ENCODE assay signal across 11 cellular contexts in the genomic region with DNA sequence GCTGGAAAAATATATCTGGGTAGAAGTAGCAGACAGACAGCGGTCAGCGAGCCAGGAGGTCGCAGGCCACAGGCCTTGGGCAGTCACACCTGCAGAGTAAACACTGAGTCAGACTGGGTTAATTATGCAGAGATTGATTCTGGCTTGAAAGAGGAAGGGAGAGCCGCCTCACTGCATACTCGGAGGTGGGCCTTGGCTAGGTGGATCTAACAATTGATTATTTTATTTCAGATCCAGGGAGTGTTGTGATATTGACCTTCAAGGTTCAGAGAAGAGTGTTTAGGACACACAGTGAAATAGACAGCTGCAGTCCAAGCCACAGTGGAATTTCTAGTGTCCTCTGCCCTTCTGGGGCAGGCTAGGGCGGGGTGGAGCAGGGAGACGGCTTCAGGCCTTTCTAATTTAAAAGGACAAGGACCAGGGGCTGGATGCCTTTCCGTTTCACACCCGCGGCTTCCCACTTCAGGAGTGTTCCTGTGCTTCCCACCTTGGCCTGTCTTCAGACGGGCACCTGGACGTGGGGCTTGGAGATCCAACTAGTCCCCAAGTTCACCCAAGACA.
DNase-seq lines count a peak whose midpoint lies in the region; ATAC-seq, FAIRE-seq and TF ChIP-seq lines count a peak whose summit lies in the region.
"Had no signal": no experiment of that assay in that cellular context is flagged by ENCODE, and none has a peak within 500 bp of the region (broad histone marks: within the 10 kb centered on the region; RNA-seq: fewer than 3 reads in every experiment).

No MANE protein-coding gene starts in this region.

- H2BK15ac ChIP-seq in mesenchymal stem cell (ENCODE audit: low read depth, poor library complexity, severe bottlenecking), result no peak overlapping the region

- H3K79me1 ChIP-seq in mesenchymal stem cell (replicated peaks; ENCODE audit: low read length, poor library complexity, severe bottlenecking), result no peaks in the 10 kb centered on the region

- peaks cover 32 to 59% of the 10 kb centered on the region in 2 experiments for H3K27me3 ChIP-seq in mesenchymal stem cell (ENCODE audit: control insufficient read depth in 1 of 2, insufficient read depth in 1 of 2, low read length in 2 of 2)
- no peaks in the 10 kb centered on the region for H3K27me3 ChIP-seq in psoas muscle (ENCODE audit: insufficient read depth in 3 of 3, low read length in 2 of 3)
- H3K27me3 ChIP-seq: breast epithelium had no signal

- peak overlapping the region in 1 of 2 experiments; percentile 31 for H2BK12ac ChIP-seq in mesenchymal stem cell (ENCODE audit: low read length in 2 of 2)

- H2AFZ ChIP-seq in mesenchymal stem cell (ENCODE audit: low read depth, low read length), result no peak overlapping the region

- H3K27ac ChIP-seq in mesenchymal stem cell (ENCODE audit: low read length, poor library complexity, severe bottlenecking) (no peak overlapping the region), psoas muscle (no peak overlapping the region)
- H3K27ac ChIP-seq: breast epithelium had no signal

- H3K18ac ChIP-seq in mesenchymal stem cell (ENCODE audit: low read depth in 1 of 2, low read length in 2 of 2), result no peak overlapping the region

- no peak overlapping the region for H3K4ac ChIP-seq in mesenchymal stem cell (ENCODE audit: low read depth in 1 of 2, low read length in 2 of 2)

- H4K91ac ChIP-seq in mesenchymal stem cell (ENCODE audit: low read length), result no peak overlapping the region

- H3K36me3 ChIP-seq in mesenchymal stem cell (ENCODE audit: control insufficient read depth in 1 of 2, insufficient read depth in 2 of 2, low read depth in 1 of 2, low read length in 2 of 2), result no peaks in the 10 kb centered on the region
- no peaks in the 10 kb centered on the region for H3K36me3 ChIP-seq in psoas muscle (ENCODE audit: insufficient read depth in 1 of 2, low read depth in 1 of 2)
- H3K36me3 ChIP-seq: breast epithelium had no signal

- no peak for FAIRE-seq in GM19239 (lab: Jason Lieb, UNC)

- H3K4me3 ChIP-seq in LNCaP clone FGC (ENCODE audit: low read depth, low read length), result no peak overlapping the region
- no peak overlapping the region for H3K4me3 ChIP-seq in mesenchymal stem cell (ENCODE audit: insufficient read depth in 1 of 2, low read depth in 1 of 2, low read length in 2 of 2)
- H3K4me3 ChIP-seq in psoas muscle, result no peak overlapping the region
- H3K4me3 ChIP-seq: breast epithelium had no signal

- TF ChIP-seq CTCF in LNCaP clone FGC (IDR thresholded peaks at IDR 0.05; ENCODE audit: control insufficient read depth, extremely low read depth, insufficient read depth), result no peak
- TF ChIP-seq CTCF in psoas muscle (IDR thresholded peaks at IDR 0.05), result no peak

- 56% methylated on average over 12 of the region's 12 CpGs for WGBS in mesenchymal stem cell
- WGBS in psoas muscle, 3 donors, result 75 to 81% (median 78%) methylated on average over 12 of the region's 12 CpGs

- H3K14ac ChIP-seq in mesenchymal stem cell (ENCODE audit: low read length in 2 of 2), result no peak overlapping the region

- H3K27me3 Mint-ChIP-seq in dendritic cell treated with granulocyte-macrophage colony-stimulating factor and Interleukin-4, amounts not matched to agents 40 ng/mL and 50 ng/mL, for 4 days, result peaks cover 5% of the 10 kb centered on the region

- no peaks in the 10 kb centered on the region for H3K36me3 Mint-ChIP-seq in dendritic cell treated with granulocyte-macrophage colony-stimulating factor and Interleukin-4, amounts not matched to agents 40 ng/mL and 50 ng/mL, for 4 days (ENCODE audit: low read depth)
- H3K36me3 Mint-ChIP-seq: CD4-positive, CD25-positive, alpha-beta regulatory T cell had no signal

- H3K9me3 ChIP-seq in mesenchymal stem cell (ENCODE audit: control insufficient read depth, low read length) (peaks cover 8% of the 10 kb centered on the region), psoas muscle (no peaks in the 10 kb centered on the region)
- H3K9me3 ChIP-seq: breast epithelium had no signal

- no peak overlapping the region for H3K4me2 ChIP-seq in mesenchymal stem cell (ENCODE audit: low read length, poor library complexity, severe bottlenecking)

- H3K4me1 ChIP-seq in mesenchymal stem cell (ENCODE audit: control insufficient read depth, insufficient read depth, low read depth, low read length), result peaks cover 21% of the 10 kb centered on the region
- no peaks in the 10 kb centered on the region for H3K4me1 ChIP-seq in psoas muscle

- no peak overlapping the region for H2AK5ac ChIP-seq in mesenchymal stem cell (ENCODE audit: low read length, severe bottlenecking)

- H3K9me3 Mint-ChIP-seq in dendritic cell treated with granulocyte-macrophage colony-stimulating factor and Interleukin-4, amounts not matched to agents 40 ng/mL and 50 ng/mL, for 4 days, result no peaks in the 10 kb centered on the region
- H3K9me3 Mint-ChIP-seq: CD4-positive, CD25-positive, alpha-beta regulatory T cell had no signal

- H2BK120ac ChIP-seq in mesenchymal stem cell (ENCODE audit: low read depth, low read length), result no peak overlapping the region

- intact Hi-C loops in dendritic cell treated with granulocyte-macrophage colony-stimulating factor and Interleukin-4, amounts not matched to agents 40 ng/mL and 50 ng/mL, for 4 days (cut with micrococcal nuclease), result no loop called here
- intact Hi-C loops in psoas muscle (cut with DNase I), result loop anchor here in 1 of 2 donors (2.0 kb wide), 1 partner anchor 23 kb away; no protein-coding TSS in a partner anchor

- ATAC-seq in HG03196 (IDR thresholded peaks at IDR 0.05; ENCODE audit: unreplicated experiment) (no peak), psoas muscle (no peak)

- no peak overlapping the region for H3K23ac ChIP-seq in mesenchymal stem cell (ENCODE audit: low read length in 2 of 2)

- no peak overlapping the region for H2BK5ac ChIP-seq in mesenchymal stem cell (ENCODE audit: low read depth, low read length, poor library complexity, severe bottlenecking)

- peak; percentile 66 for DNase-seq in Caki2 (ENCODE audit: low read depth)
- DNase-seq in LNCaP clone FGC (ENCODE audit: low read depth), result peak; percentile 26
- DNase-seq in mesenchymal stem cell, result peak; percentile 18
- DNase-seq in dedifferentiated amniotic fluid mesenchymal stem cell (ENCODE audit: extremely low spot score), result no peak
- no peak for DNase-seq in GM19239 (ENCODE audit: insufficient read length, low spot score)
- no peak for DNase-seq in psoas muscle
- DNase-seq: CD4-positive, CD25-positive, alpha-beta regulatory T cell; NCI-H1436 had no signal

- peaks cover 12% of the 10 kb centered on the region for H3K4me1 Mint-ChIP-seq in dendritic cell treated with granulocyte-macrophage colony-stimulating factor and Interleukin-4, amounts not matched to agents 40 ng/mL and 50 ng/mL, for 4 days (ENCODE audit: low read depth)
- H3K4me1 Mint-ChIP-seq: CD4-positive, CD25-positive, alpha-beta regulatory T cell had no signal

- no peak overlapping the region for H4K8ac ChIP-seq in mesenchymal stem cell (ENCODE audit: low read length)

- H3K4me3 Mint-ChIP-seq in dendritic cell treated with granulocyte-macrophage colony-stimulating factor and Interleukin-4, amounts not matched to agents 40 ng/mL and 50 ng/mL, for 4 days, result no peak overlapping the region
- H3K4me3 Mint-ChIP-seq: CD4-positive, CD25-positive, alpha-beta regulatory T cell had no signal

- no peak overlapping the region for H3K9ac ChIP-seq in mesenchymal stem cell (ENCODE audit: low read length)

- peak overlapping the region; percentile 43 for H3K27ac Mint-ChIP-seq in dendritic cell treated with granulocyte-macrophage colony-stimulating factor and Interleukin-4, amounts not matched to agents 40 ng/mL and 50 ng/mL, for 4 days
- H3K27ac Mint-ChIP-seq: CD4-positive, CD25-positive, alpha-beta regulatory T cell had no signal

- in situ Hi-C loops in Caki2 (cut with HindIII; ENCODE audit: low pct_unique_long_range_greater_than_20kb, low sequenced_read_pairs), result no loop called here

Comparison
In these comparisons a context has a peak if more than half of its experiments do, and no peak if none do; other contexts are left out.
1. DNase-seq: peak in Caki2 (single experiment), LNCaP clone FGC (single experiment) and mesenchymal stem cell (single experiment); none in dedifferentiated amniotic fluid mesenchymal stem cell (single experiment), GM19239 (single experiment) and psoas muscle (0 of 2).